In genomic region chr16:69166221-69166833, GRCh38 we compare ENCODE assay signal across 10 cellular contexts. TPM values are rescaled to one million over a fixed set of nuclear protein-coding genes. Genes with fewer than 3 reads are reported as not detected.
DNase-seq lines count a peak whose midpoint lies in the region; ATAC-seq and TF ChIP-seq lines count a peak whose summit lies in the region.
"Had no signal": no experiment of that assay in that cellular context is flagged by ENCODE, and none has a peak within 500 bp of the region (broad histone marks: within the 10 kb centered on the region; RNA-seq: fewer than 3 reads in every experiment).

No MANE protein-coding gene starts in this region.

- no peaks in the 10 kb centered on the region for H3K4me1 ChIP-seq in gastrocnemius medialis

- H3K27ac ChIP-seq in gastrocnemius medialis, result no peak overlapping the region
- H3K27ac ChIP-seq: parathyroid adenoma had no signal

- intact Hi-C loops in gastrocnemius medialis (cut with DNase I; ENCODE audit: low total_unique reads), result no loop called here

- H3K27me3 ChIP-seq in gastrocnemius medialis, result no peaks in the 10 kb centered on the region

- H3K9me3 Mint-ChIP-seq in mesothelial cell of epicardium, result no peaks in the 10 kb centered on the region
- no peaks in the 10 kb centered on the region for H3K9me3 Mint-ChIP-seq in stimulated activated naive CD8-positive, alpha-beta T cell treated with anti-CD3 and anti-CD28 coated beads, Interleukin-15, amount 100 ng/mL, for 72 hours

- TF ChIP-seq CTCF in mesothelial cell of epicardium (IDR thresholded peaks at IDR 0.05; ENCODE audit: unreplicated experiment) (no peak), gastrocnemius medialis (IDR thresholded peaks at IDR 0.05 in 4 of 5, conservative IDR thresholded peaks at IDR 0.05 in 1 of 5) (no peak)

- peaks cover 0 to 82% of the 10 kb centered on the region in 2 donors for H3K36me3 ChIP-seq in gastrocnemius medialis

- peaks cover 18% of the 10 kb centered on the region for H3K4me1 Mint-ChIP-seq in mesothelial cell of epicardium
- peaks cover 46% of the 10 kb centered on the region for H3K4me1 Mint-ChIP-seq in stimulated activated naive CD8-positive, alpha-beta T cell treated with anti-CD3 and anti-CD28 coated beads, Interleukin-15, amount 100 ng/mL, for 72 hours

- H3K27ac Mint-ChIP-seq in mesothelial cell of epicardium, result peak overlapping the region; percentile 68
- H3K27ac Mint-ChIP-seq in stimulated activated naive CD8-positive, alpha-beta T cell treated with anti-CD3 and anti-CD28 coated beads, Interleukin-15, amount 100 ng/mL, for 72 hours, result peak overlapping the region; percentile 76 to 90

- ATAC-seq in stimulated activated naive CD8-positive, alpha-beta T cell treated with anti-CD3 and anti-CD28 coated beads, Interleukin-15, amount 100 ng/mL, for 72 hours, result peak; percentile 99
- no peak for ATAC-seq in gastrocnemius medialis
- no peak for ATAC-seq in GM18873 (IDR thresholded peaks at IDR 0.05; ENCODE audit: low FRiP score, unreplicated experiment)

- no peak overlapping the region for H3K4me3 Mint-ChIP-seq in mesothelial cell of epicardium
- peak overlapping the region; percentile 59 to 68 for H3K4me3 Mint-ChIP-seq in stimulated activated naive CD8-positive, alpha-beta T cell treated with anti-CD3 and anti-CD28 coated beads, Interleukin-15, amount 100 ng/mL, for 72 hours

- no peak overlapping the region for H3K4me3 ChIP-seq in gastrocnemius medialis

- in situ Hi-C loops in gastrocnemius medialis (cut with MboI; ENCODE audit: low sequenced_read_pairs in 4 of 4), result loop anchor here in 1 of 4 donors (25.0 kb wide), 1 partner anchor 121 kb away; no protein-coding TSS in a partner anchor

- H3K36me3 Mint-ChIP-seq in mesothelial cell of epicardium, result peaks cover 36% of the 10 kb centered on the region

- DNase-seq in NCI-H2171 treated with DMSO at 0.1 percent for 48 hours (lab: John Stamatoyannopoulos, UW) (peak; percentile 47), NCI-H2171 (lab: John Stamatoyannopoulos, UW) (no peak), mesothelial cell of epicardium (ENCODE audit: low spot score in 2 of 2, unreplicated experiment in 2 of 2) (no peak), gastrocnemius medialis (no peak), NCI-H1694 treated with DMSO at 0.1 percent for 48 hours (lab: John Stamatoyannopoulos, UW) (no peak)
- DNase-seq in activated effector memory CD4-positive, alpha-beta T cell treated with anti-CD3 and anti-CD28 coated beads, Interleukin-2, amount 50 U/mL, for 16 hours, result peak; percentile 88
- peak; percentile 75 to 85 for DNase-seq in stimulated activated naive CD8-positive, alpha-beta T cell treated with anti-CD3 and anti-CD28 coated beads, Interleukin-15, amount 100 ng/mL, for 72 hours
- DNase-seq: NCI-H526 had no signal

- TF ChIP-seq POLR2A in gastrocnemius medialis (IDR thresholded peaks at IDR 0.05), result no peak

- H3K9me3 ChIP-seq in gastrocnemius medialis, result no peaks in the 10 kb centered on the region

- H3K27me3 Mint-ChIP-seq in mesothelial cell of epicardium (ENCODE audit: low read depth), result no peaks in the 10 kb centered on the region
- no peaks in the 10 kb centered on the region for H3K27me3 Mint-ChIP-seq in stimulated activated naive CD8-positive, alpha-beta T cell treated with anti-CD3 and anti-CD28 coated beads, Interleukin-15, amount 100 ng/mL, for 72 hours

RNA-seq across cellular contexts. Expression of gene SNTB2, which starts 20.6 kb away (rescaled TPM):
- total RNA-seq in mesothelial cell of epicardium (25.7 to 29.8 TPM (median 26.7 TPM) in 3 replicates), gastrocnemius medialis (10 to 100 TPM; 13.3 to 36.8 (median 33.0) TPM)

RNA-seq across cellular contexts. Expression of gene UTP4, which starts 33.9 kb away (rescaled TPM):
- 45.0 to 49.4 TPM (median 48.0 TPM) in 3 replicates for total RNA-seq in mesothelial cell of epicardium
- total RNA-seq in gastrocnemius medialis, result 10 to 100 TPM; 33.1 to 44.2 (median 35.5) TPM

RNA-seq across cellular contexts. Expression of gene CHTF8, which starts 33.9 kb away (rescaled TPM):
- total RNA-seq in mesothelial cell of epicardium (91.9 to 96.7 TPM (median 95.2 TPM) in 3 replicates), gastrocnemius medialis (10 to 100 TPM; 27.3 to 52.3 (median 34.8) TPM)

Comparison
In these comparisons a context has a peak if more than half of its experiments do, and no peak if none do; other contexts are left out.
1. DNase-seq: peak in NCI-H2171 treated with DMSO at 0.1 percent for 48 hours (single experiment), activated effector memory CD4-positive, alpha-beta T cell treated with anti-CD3 and anti-CD28 coated beads, Interleukin-2, amount 50 U/mL, for 16 hours (single experiment) and stimulated activated naive CD8-positive, alpha-beta T cell treated with anti-CD3 and anti-CD28 coated beads, Interleukin-15, amount 100 ng/mL, for 72 hours (2 of 2); none in NCI-H2171 (single experiment), mesothelial cell of epicardium (0 of 2), gastrocnemius medialis (0 of 2) and NCI-H1694 treated with DMSO at 0.1 percent for 48 hours (single experiment).